ENCODE assay signal across 16 cellular contexts in the genomic region with DNA sequence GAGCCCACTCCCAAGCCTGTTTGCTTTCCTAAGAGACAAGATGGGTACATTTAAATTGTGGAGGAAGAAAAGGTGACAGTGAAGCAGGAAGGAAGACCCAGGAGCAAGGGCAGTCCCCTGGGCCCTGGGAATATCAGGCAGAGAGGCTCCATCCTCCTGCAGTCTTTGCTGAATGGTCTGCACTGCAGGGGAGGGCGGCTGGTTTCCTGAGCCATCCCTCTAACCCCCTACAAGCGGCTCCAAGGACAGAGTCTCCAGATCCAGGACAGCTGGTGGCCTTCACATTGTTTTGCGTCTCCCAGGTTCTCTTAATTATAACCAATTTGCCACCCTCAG. TPM values are rescaled to one million over a fixed set of nuclear protein-coding genes. Genes with fewer than 3 reads are reported as not detected.
DNase-seq lines count a peak whose midpoint lies in the region; ATAC-seq, FAIRE-seq and TF ChIP-seq lines count a peak whose summit lies in the region.
"Had no signal": no experiment of that assay in that cellular context is flagged by ENCODE, and none has a peak within 500 bp of the region (broad histone marks: within the 10 kb centered on the region; RNA-seq: fewer than 3 reads in every experiment).

No MANE protein-coding gene starts in this region.

- TF ChIP-seq POLR2A in A549 (IDR thresholded peaks at IDR 0.05; ENCODE audit: low read length) (no peak), Peyer's patch (IDR thresholded peaks at IDR 0.05) (no peak)

- TF ChIP-seq EP300 in A549 (IDR thresholded peaks at IDR 0.05) = no peak

- no peaks in the 10 kb centered on the region for H3K36me3 ChIP-seq in Peyer's patch
- H3K36me3 ChIP-seq in iPS-18a (ENCODE audit: control insufficient read depth, low read depth, low read length) = no peaks in the 10 kb centered on the region
- no peaks in the 10 kb centered on the region for H3K36me3 ChIP-seq in neutrophil

- H3K9me3 ChIP-seq in A549 (no peaks in the 10 kb centered on the region), Peyer's patch (no peaks in the 10 kb centered on the region), iPS-18a (ENCODE audit: control insufficient read depth, low read depth, low read length) (no peaks in the 10 kb centered on the region), neutrophil (no peaks in the 10 kb centered on the region)
- H3K9me3 ChIP-seq: SK-N-SH had no signal

- TF ChIP-seq RAD21 in A549 (conservative IDR thresholded peaks at IDR 0.05 in 1 of 2, IDR thresholded peaks at IDR 0.05 in 1 of 2) = no peak

- H3K4me1 ChIP-seq in A549 (no peaks in the 10 kb centered on the region), Peyer's patch (peaks cover 0 to 17% (median 2%) of the 10 kb centered on the region in 4 donors), iPS-18a (ENCODE audit: control insufficient read depth, low read depth, low read length) (peaks cover 36% of the 10 kb centered on the region), neutrophil (ENCODE audit: control insufficient read depth in 1 of 2, insufficient read depth in 1 of 2, low read depth in 1 of 2, low read length in 1 of 2) (peaks cover 26 to 27% of the 10 kb centered on the region in 2 experiments)

- H3K27ac ChIP-seq in A549 (no peak overlapping the region), Peyer's patch (peak overlapping the region; percentile 55 to 70 (median 60)), iPS-18a (ENCODE audit: low read length) (peak overlapping the region; percentile 59), neutrophil (peak overlapping the region; percentile 51)

- TF ChIP-seq CTCF in A549 (IDR thresholded peaks at IDR 0.05) = no peak
- TF ChIP-seq CTCF in Peyer's patch (IDR thresholded peaks at IDR 0.05) = no peak
- TF ChIP-seq CTCF in neutrophil (IDR thresholded peaks at IDR 0.05) = no peak

- no peak for DNase-seq in A549 (ENCODE audit: low read depth in 1 of 2, low spot score in 1 of 2)
- no peak for DNase-seq in Peyer's patch
- no peak for DNase-seq in putamen (ENCODE audit: low spot score)
- no peak for DNase-seq in activated CD4-positive, alpha-beta T cell treated with anti-CD3 and anti-CD28 coated beads for 48 hours
- no peak for DNase-seq in middle frontal gyrus (ENCODE audit: extremely low spot score, low spot score)
- DNase-seq: activated B cell treated with CpG ODN at 0.5 μM for 24 hours, DND-41, NCI-H187, NCI-H82, SK-N-SH, small intestine had no signal

- CTCF ChIA-PET in A549 (lab: Yijun Ruan, JAX) = interaction anchor here (1.5 kb wide), 1 partner anchor 94 kb away, joined by 6 read pairs; no protein-coding TSS in a partner anchor

- POLR2A ChIA-PET in A549 (lab: Yijun Ruan, JAX) = no interaction called here

- H3K4me3 ChIP-seq in A549 (no peak overlapping the region), Peyer's patch (no peak overlapping the region), iPS-18a (ENCODE audit: low read length) (no peak overlapping the region), neutrophil (ENCODE audit: low read depth in 1 of 2, low read length in 1 of 2) (peak overlapping the region in 1 of 2 experiments; percentile 39)

- no peak for FAIRE-seq in A549 (lab: Jason Lieb, UNC)
- FAIRE-seq: small intestine had no signal

- ATAC-seq in A549 (no peak), HG02973 (IDR thresholded peaks at IDR 0.05; ENCODE audit: unreplicated experiment) (no peak)
- ATAC-seq: HCT116 had no signal

- H3K27me3 ChIP-seq in Peyer's patch (no peaks in the 10 kb centered on the region), iPS-18a (ENCODE audit: control insufficient read depth, insufficient read depth, low read length) (peaks cover 5% of the 10 kb centered on the region), neutrophil (peaks cover 13% of the 10 kb centered on the region)

- H3K4me2 ChIP-seq in A549 = no peak overlapping the region
- H3K4me2 ChIP-seq: SK-N-SH had no signal

- WGBS in A549 (ENCODE audit: missing lambda C conversion rate) = 81% methylated on average over 3 of the region's 3 CpGs

- H3K9ac ChIP-seq in iPS-18a (ENCODE audit: low read length) = no peak overlapping the region
- H3K9ac ChIP-seq: SK-N-SH had no signal

TF ChIP-seq in A549, 52 proteins besides CTCF, POLR2A, EP300 and RAD21:
- TF ChIP-seq, protein P1, sequence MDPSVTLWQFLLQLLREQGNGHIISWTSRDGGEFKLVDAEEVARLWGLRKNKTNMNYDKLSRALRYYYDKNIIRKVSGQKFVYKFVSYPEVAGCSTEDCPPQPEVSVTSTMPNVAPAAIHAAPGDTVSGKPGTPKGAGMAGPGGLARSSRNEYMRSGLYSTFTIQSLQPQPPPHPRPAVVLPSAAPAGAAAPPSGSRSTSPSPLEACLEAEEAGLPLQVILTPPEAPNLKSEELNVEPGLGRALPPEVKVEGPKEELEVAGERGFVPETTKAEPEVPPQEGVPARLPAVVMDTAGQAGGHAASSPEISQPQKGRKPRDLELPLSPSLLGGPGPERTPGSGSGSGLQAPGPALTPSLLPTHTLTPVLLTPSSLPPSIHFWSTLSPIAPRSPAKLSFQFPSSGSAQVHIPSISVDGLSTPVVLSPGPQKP (IDR thresholded peaks at IDR 0.05; ENCODE audit: low read depth, low read length) = no peak
- TF ChIP-seq MAFK (IDR thresholded peaks at IDR 0.05; ENCODE audit: partially characterized antibody) (peak; percentile 51), ESRRA (IDR thresholded peaks at IDR 0.05; ENCODE audit: borderline replicate concordance, low read length) (no peak), RFX5 (IDR thresholded peaks at IDR 0.05) (no peak)

RNA-seq across cellular contexts. Expression of a gene that starts 53.7 kb away (rescaled TPM):
- polyA plus RNA-seq in A549 (2011; rRNA removed) = 0.28 and 0.32 TPM in 2 replicates
- 0.41 and 0.54 TPM in 2 replicates for polyA plus RNA-seq in A549 (2012; cell fraction: cytosol; rRNA removed)
- polyA plus RNA-seq in A549 (2012; cell fraction: nucleus; rRNA removed) = 0.56 and 0.77 TPM in 2 replicates
- 0.28 to 0.53 TPM (median 0.35 TPM) in 3 replicates for polyA plus RNA-seq in A549 (2017; fragmentation: RNase III; extraction: RNeasy Plus Mini Kit Qiagen cat#74134 plus additional on column Dnase treatment)
- polyA minus RNA-seq in A549 (2011; rRNA and poly(A)+ RNA removed) = 0.39 and 0.58 TPM in 2 replicates
- 1 to 10 TPM; 1.9 to 7.1 (median 4.2) TPM for total RNA-seq in Peyer's patch
- total RNA-seq: activated B cell treated with CpG ODN at 0.5 μM for 24 hours had no signal
- polyA plus RNA-seq: IgD-negative memory B cell had no signal

Comparison
In these comparisons a context has a peak if more than half of its experiments do, and no peak if none do; other contexts are left out.
1. H3K27ac ChIP-seq: peak in Peyer's patch (4 of 4), iPS-18a (single experiment) and neutrophil (single experiment); none in A549 (0 of 2).